Comparison of ENCODE assay signal across 1 cellular context in the genomic region with DNA sequence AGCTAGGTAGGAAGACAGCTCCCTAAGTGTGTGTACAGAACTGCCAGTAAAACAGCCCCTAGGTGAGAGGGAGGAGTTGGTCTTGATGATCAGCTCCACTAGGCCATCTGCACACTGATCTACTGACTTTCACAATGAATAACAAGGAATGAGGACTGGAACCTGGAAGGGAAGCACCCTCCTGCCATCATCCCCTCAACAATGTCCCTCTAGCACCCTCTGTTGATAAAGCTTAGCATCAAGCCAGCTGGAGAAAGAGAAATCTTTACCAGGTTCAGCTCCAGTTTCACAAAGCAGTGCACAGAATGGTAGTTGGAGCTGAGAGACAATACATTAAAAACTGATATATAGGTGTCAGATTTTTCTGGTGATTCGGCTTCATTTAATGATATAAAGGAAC.
TF ChIP-seq lines count a peak whose summit lies in the region.

No MANE protein-coding gene starts in this region.

TF ChIP-seq in IMR-90, 13 proteins besides CTCF, POLR2A, EP300 and RAD21 (continued from another document):
- TF ChIP-seq FOS (IDR thresholded peaks at IDR 0.05; ENCODE audit: low read depth, low read length) = no peak
- peak; percentile 71 for TF ChIP-seq SMC3 (IDR thresholded peaks at IDR 0.05; ENCODE audit: low read depth, low read length)
